ENCODE assay signal across 12 cellular contexts in the genomic region with DNA sequence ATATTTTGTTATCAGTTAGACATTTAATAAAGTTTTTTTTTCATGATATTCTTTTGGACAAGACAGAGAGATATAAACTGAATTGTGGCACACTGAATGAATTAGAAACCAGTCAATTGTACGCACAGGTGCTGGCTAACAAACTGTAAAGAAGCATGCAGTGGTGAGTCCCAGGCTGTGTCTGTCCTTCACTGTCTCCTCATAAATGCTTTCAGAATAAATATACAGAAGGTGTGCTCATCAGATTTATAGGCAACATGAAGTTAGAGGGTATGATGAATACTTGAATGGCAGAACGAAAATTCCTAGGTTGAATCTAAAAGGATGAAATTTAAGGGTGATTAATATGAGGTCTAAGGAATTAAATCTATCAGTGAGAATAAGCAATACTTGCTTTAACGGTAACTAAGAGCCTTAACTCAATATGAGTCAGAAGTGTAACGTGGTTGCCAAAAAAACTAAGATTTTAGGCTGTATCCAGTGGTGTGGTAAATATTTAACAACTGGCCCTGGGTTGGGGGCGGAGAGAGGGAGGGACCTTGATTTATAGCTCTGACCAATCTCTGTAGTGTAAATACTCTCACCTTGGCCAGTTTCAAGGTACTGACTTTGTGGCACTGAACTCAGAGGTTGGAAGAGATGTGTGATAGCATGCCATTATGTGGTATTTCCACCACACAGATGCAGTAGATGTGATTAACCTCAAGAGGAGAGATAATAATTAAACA. TPM values are rescaled to one million over a fixed set of nuclear protein-coding genes. Genes with fewer than 3 reads are reported as not detected.
DNase-seq lines count a peak whose midpoint lies in the region; ATAC-seq and TF ChIP-seq lines count a peak whose summit lies in the region.
"Had no signal": no experiment of that assay in that cellular context is flagged by ENCODE, and none has a peak within 500 bp of the region (broad histone marks: within the 10 kb centered on the region; RNA-seq: fewer than 3 reads in every experiment).

No MANE protein-coding gene starts in this region.

- DNase-seq in GM12865 (ENCODE audit: low read depth): peak; percentile 7
- DNase-seq in HFFc6: peak; percentile 13
- DNase-seq in mucosa of descending colon: no peak
- DNase-seq in NCI-H2029 (lab: John Stamatoyannopoulos, UW): no peak
- DNase-seq in NCI-H526 (lab: John Stamatoyannopoulos, UW): no peak
- DNase-seq in A673 (ENCODE audit: low spot score): no peak
- DNase-seq: activated CD4-positive, alpha-beta T cell treated with anti-CD3 and anti-CD28 coated beads, Interleukin-2, amount 10 ng/mL, durations not matched to agents 24 days and 14 days; NCI-H524 treated with DMSO at 0.1 percent for 48 hours had no signal

- no peaks in the 10 kb centered on the region for H3K9me3 ChIP-seq in mucosa of descending colon
- no peaks in the 10 kb centered on the region for H3K9me3 ChIP-seq in A673 (ENCODE audit: low read depth, low read length, poor library complexity, severe bottlenecking)
- H3K9me3 ChIP-seq: neutrophil, vagina had no signal

- no peak overlapping the region for H3K27ac ChIP-seq in A673 (ENCODE audit: low read depth, low read length, poor library complexity, severe bottlenecking)
- H3K27ac ChIP-seq: neutrophil, vagina had no signal

- CTCF ChIA-PET in A673 (lab: Charles Lee): no interaction called here

- POLR2A ChIA-PET in A673 (lab: Charles Lee; ENCODE audit: low non-redundant PET): no interaction called here

- peak; percentile 87 for ATAC-seq in activated T-helper 17 cell treated with anti-CD3 and anti-CD28 coated beads, Interleukin-2, amount 50 U/mL, for 72 hours (replicated peaks)
- ATAC-seq in mucosa of descending colon (peak; percentile 74), GM19397 (IDR thresholded peaks at IDR 0.05; ENCODE audit: unreplicated experiment) (no peak)

- no peaks in the 10 kb centered on the region for H3K27me3 ChIP-seq in A673 (replicated peaks; ENCODE audit: insufficient read depth, low read depth, low read length, poor library complexity)
- H3K27me3 ChIP-seq: neutrophil, vagina had no signal

- no peaks in the 10 kb centered on the region for H3K36me3 Mint-ChIP-seq in HFFc6 (ENCODE audit: low read depth)
- H3K36me3 Mint-ChIP-seq in activated T-helper 17 cell treated with anti-CD3 and anti-CD28 coated beads, Interleukin-2, amount 50 U/mL, for 72 hours (ENCODE audit: low read depth): no peaks in the 10 kb centered on the region

- TF ChIP-seq CTCF in GM12865 (IDR thresholded peaks at IDR 0.05; ENCODE audit: insufficient read depth, low read depth, low read length, missing control alignments): no peak
- no peak for TF ChIP-seq CTCF in HFFc6 (IDR thresholded peaks at IDR 0.05)
- no peak for TF ChIP-seq CTCF in mucosa of descending colon (IDR thresholded peaks at IDR 0.05)
- TF ChIP-seq CTCF in A673 (conservative IDR thresholded peaks at IDR 0.05; ENCODE audit: low read depth, low read length): no peak

- intact Hi-C loops in mucosa of descending colon (cut with DNase I, micrococcal nuclease): no loop called here
- intact Hi-C loops in A673 (cut with micrococcal nuclease; ENCODE audit: unreplicated experiment): no loop called here

- H3K4me3 ChIP-seq in GM12865 (ENCODE audit: low read depth, low read length) (no peak overlapping the region), mucosa of descending colon (no peak overlapping the region), A673 (ENCODE audit: low read depth, low read length, poor library complexity, severe bottlenecking) (no peak overlapping the region)
- H3K4me3 ChIP-seq: vagina had no signal

- no peaks in the 10 kb centered on the region for H3K9me3 Mint-ChIP-seq in HFFc6
- peaks cover 3% of the 10 kb centered on the region for H3K9me3 Mint-ChIP-seq in activated T-helper 17 cell treated with anti-CD3 and anti-CD28 coated beads, Interleukin-2, amount 50 U/mL, for 72 hours

- H3K4me1 ChIP-seq in mucosa of descending colon (ENCODE audit: low read depth): no peaks in the 10 kb centered on the region
- no peaks in the 10 kb centered on the region for H3K4me1 ChIP-seq in A673 (ENCODE audit: insufficient read depth, low read length, poor library complexity, severe bottlenecking)

- H3K27me3 Mint-ChIP-seq in HFFc6 (ENCODE audit: insufficient read depth): peaks cover 5% of the 10 kb centered on the region
- H3K27me3 Mint-ChIP-seq in activated T-helper 17 cell treated with anti-CD3 and anti-CD28 coated beads, Interleukin-2, amount 50 U/mL, for 72 hours: no peaks in the 10 kb centered on the region

- peaks cover 37% of the 10 kb centered on the region for H3K4me1 Mint-ChIP-seq in HFFc6 (ENCODE audit: low read depth)
- H3K4me1 Mint-ChIP-seq in activated T-helper 17 cell treated with anti-CD3 and anti-CD28 coated beads, Interleukin-2, amount 50 U/mL, for 72 hours: peaks cover 39% of the 10 kb centered on the region

- no peaks in the 10 kb centered on the region for H3K36me3 ChIP-seq in mucosa of descending colon (ENCODE audit: low read depth)
- H3K36me3 ChIP-seq in A673 (ENCODE audit: insufficient read depth, low read length, poor library complexity, severe bottlenecking): no peaks in the 10 kb centered on the region
- H3K36me3 ChIP-seq: neutrophil, vagina had no signal

- H3K27ac Mint-ChIP-seq in HFFc6: no peak overlapping the region
- H3K27ac Mint-ChIP-seq in activated T-helper 17 cell treated with anti-CD3 and anti-CD28 coated beads, Interleukin-2, amount 50 U/mL, for 72 hours: peak overlapping the region; percentile 13

- BruUV-seq in A673 (replicated peaks; lab: Mats Ljungman, UMichigan): no TSS peak

- H3K4me3 Mint-ChIP-seq in HFFc6: no peak overlapping the region
- H3K4me3 Mint-ChIP-seq in activated T-helper 17 cell treated with anti-CD3 and anti-CD28 coated beads, Interleukin-2, amount 50 U/mL, for 72 hours: peak overlapping the region; percentile 26
- H3K4me3 Mint-ChIP-seq: activated CD4-positive, alpha-beta T cell treated with anti-CD3 and anti-CD28 coated beads, Interleukin-2, amount 10 ng/mL, durations not matched to agents 24 days and 14 days had no signal

RNA-seq across cellular contexts. Expression of a gene that starts 41.9 kb away (rescaled TPM):
- 100 to 1,000 TPM in 5 of 6 experiments, 10 to 100 TPM in 1; 96.6 to 123 (median 108) TPM for total RNA-seq in HFFc6 (2021; fragmentation: NEBNext Ultra II Directional; extraction: Animal tissue kit (Norgen Biotek cat#: 25700))
- 100 to 1,000 TPM in 1 of 2 donors, 10 to 100 TPM in 1; 94.3 to 203 TPM for total RNA-seq in activated T-helper 17 cell treated with anti-CD3 and anti-CD28 coated beads, Interleukin-2, amount 50 U/mL, for 72 hours
- total RNA-seq in mucosa of descending colon: 10 to 100 TPM; 62.4 to 68.4 (median 66.2) TPM
- 40.1 and 40.5 TPM in 2 replicates for total RNA-seq in A673 (2021)

RNA-seq across cellular contexts. Expression of a gene that starts 56.4 kb away (rescaled TPM):
- 100 to 1,000 TPM in 1 of 6 experiments, 10 to 100 TPM in 5; 92.8 to 112 (median 96.1) TPM for total RNA-seq in HFFc6 (2021; fragmentation: NEBNext Ultra II Directional; extraction: Animal tissue kit (Norgen Biotek cat#: 25700))
- 10 to 100 TPM; 31.5 to 33.0 TPM for total RNA-seq in activated T-helper 17 cell treated with anti-CD3 and anti-CD28 coated beads, Interleukin-2, amount 50 U/mL, for 72 hours
- total RNA-seq in mucosa of descending colon: 100 to 1,000 TPM; 176 to 345 (median 228) TPM
- total RNA-seq in A673 (2021): 5.1 and 6.5 TPM in 2 replicates

Comparison
In these comparisons a context has a peak if more than half of its experiments do, and no peak if none do; other contexts are left out.
1. DNase-seq: peak in GM12865 (single experiment) and HFFc6 (single experiment); none in mucosa of descending colon (0 of 3), NCI-H2029 (single experiment), NCI-H526 (0 of 2) and A673 (single experiment).